ENCODE assay signal across 11 cellular contexts in the genomic region with DNA sequence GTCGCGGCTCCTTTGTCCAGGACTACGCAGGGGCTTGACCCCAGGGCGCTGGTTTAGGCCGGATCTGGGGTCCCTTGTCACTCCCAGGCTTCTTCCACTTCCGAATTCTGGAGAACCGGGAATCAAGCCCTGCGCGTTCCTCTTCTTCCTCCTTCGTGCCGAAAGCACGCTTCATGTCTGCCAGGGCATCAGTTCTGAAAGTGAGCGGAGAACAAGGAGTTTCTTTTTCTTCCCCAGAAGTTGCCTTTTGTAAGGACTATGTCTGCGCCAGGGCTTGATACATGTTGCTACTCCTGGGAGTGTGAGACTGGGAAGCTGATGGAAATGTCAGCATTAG.
DNase-seq lines count a peak whose midpoint lies in the region; ATAC-seq, FAIRE-seq and TF ChIP-seq lines count a peak whose summit lies in the region.
"Had no signal": no experiment of that assay in that cellular context is flagged by ENCODE, and none has a peak within 500 bp of the region (broad histone marks: within the 10 kb centered on the region; RNA-seq: fewer than 3 reads in every experiment).

No MANE protein-coding gene starts in this region.

- H3K4me1 Mint-ChIP-seq in activated CD8-positive, alpha-beta T cell treated with anti-CD3 and anti-CD28 coated beads, Interleukin-2, amount 10 ng/mL, durations not matched to agents 7 days and 5 days (ENCODE audit: low read depth), result peaks cover 13% of the 10 kb centered on the region

- DNase-seq in activated CD8-positive, alpha-beta T cell treated with anti-CD3 and anti-CD28 coated beads, Interleukin-2, amount 10 ng/mL, durations not matched to agents 7 days and 5 days, result no peak
- DNase-seq in right cardiac atrium (peak in 2 of 3 donors; percentile 22 to 65), spleen (no peak), NCI-H1092 (lab: John Stamatoyannopoulos, UW) (no peak), frontal cortex (ENCODE audit: low spot score in 2 of 2) (no peak), A673 (ENCODE audit: low spot score) (no peak)
- DNase-seq in activated CD4-positive, alpha-beta T cell treated with anti-CD3 and anti-CD28 coated beads for 48 hours, result no peak
- DNase-seq: stimulated activated CD8-positive, alpha-beta memory T cell treated with anti-CD3 and anti-CD28 coated beads, Interleukin-4, amount 100 ng/mL, for 48 hours had no signal

- H3K4me3 ChIP-seq in HUES48 (ENCODE audit: low read depth, low read length), result peak overlapping the region; percentile 69; the same call in 1 of the 2 replicates
- peak overlapping the region; percentile 38 for H3K4me3 ChIP-seq in right cardiac atrium (ENCODE audit: low read length)
- H3K4me3 ChIP-seq in spleen, result peak overlapping the region in 6 of 8 donors; percentile 35 to 70 (median 49)
- no peak overlapping the region for H3K4me3 ChIP-seq in A673 (ENCODE audit: low read depth, low read length, poor library complexity, severe bottlenecking)

- no peak for ATAC-seq in activated CD8-positive, alpha-beta T cell treated with anti-CD3 and anti-CD28 coated beads, Interleukin-2, amount 10 ng/mL, durations not matched to agents 7 days and 5 days
- ATAC-seq in right cardiac atrium, result peak; percentile 7 to 12

- no peak overlapping the region for H3K9ac ChIP-seq in HUES48 (ENCODE audit: low read depth, low read length)

- intact Hi-C loops in right cardiac atrium (cut with DNase I) (loop anchor here in 2 of 4 donors (5.0 to 10.0 kb wide), 2 partner anchors 820 to 822 kb away; no protein-coding TSS in a partner anchor), spleen (cut with DNase I; ENCODE audit: low total_unique reads) (no loop called here), A673 (cut with micrococcal nuclease; ENCODE audit: unreplicated experiment) (loop anchor here (5.0 kb wide), 3 partner anchors 140 to 930 kb away; no protein-coding TSS in a partner anchor)

- H3K27me3 ChIP-seq in HUES48 (ENCODE audit: control insufficient read depth, insufficient read depth, low read length) (peaks cover 19% of the 10 kb centered on the region), right cardiac atrium (ENCODE audit: control insufficient read depth, insufficient read depth) (no peaks in the 10 kb centered on the region), spleen (replicated peaks in 1 of 7) (peaks cover 0 to 12% (median 0%) of the 10 kb centered on the region in 7 donors), A673 (replicated peaks; ENCODE audit: insufficient read depth, low read depth, low read length, poor library complexity) (no peaks in the 10 kb centered on the region)

- no peaks in the 10 kb centered on the region for H3K36me3 Mint-ChIP-seq in activated CD8-positive, alpha-beta T cell treated with anti-CD3 and anti-CD28 coated beads, Interleukin-2, amount 10 ng/mL, durations not matched to agents 7 days and 5 days (ENCODE audit: low read depth)

- POLR2A ChIA-PET in activated CD8-positive, alpha-beta T cell treated with anti-CD3 and anti-CD28 coated beads, Interleukin-2, amount 10 ng/mL, durations not matched to agents 7 days and 5 days (lab: Charles Lee), result no interaction called here
- POLR2A ChIA-PET in A673 (lab: Charles Lee; ENCODE audit: low non-redundant PET), result no interaction called here

- H3K9me3 Mint-ChIP-seq in activated CD8-positive, alpha-beta T cell treated with anti-CD3 and anti-CD28 coated beads, Interleukin-2, amount 10 ng/mL, durations not matched to agents 7 days and 5 days (ENCODE audit: insufficient read depth), result no peaks in the 10 kb centered on the region

- 49% methylated on average over 14 of the region's 14 CpGs for WGBS in right cardiac atrium
- 57 to 82% (median 66%) methylated on average over 14 of the region's 14 CpGs for WGBS in spleen, 5 donors

- no peak for TF ChIP-seq POLR2A in spleen (IDR thresholded peaks at IDR 0.05)

- FAIRE-seq in frontal cortex (lab: Jason Lieb, UNC), result no peak
- FAIRE-seq: HepG2, RCC 7860 had no signal

- no peaks in the 10 kb centered on the region for H3K36me3 ChIP-seq in HUES48 (ENCODE audit: control insufficient read depth, insufficient read depth, low read length)
- no peaks in the 10 kb centered on the region for H3K36me3 ChIP-seq in spleen
- H3K36me3 ChIP-seq in A673 (ENCODE audit: insufficient read depth, low read length, poor library complexity, severe bottlenecking), result no peaks in the 10 kb centered on the region

- peak overlapping the region; percentile 40 for H3K4me3 Mint-ChIP-seq in activated CD8-positive, alpha-beta T cell treated with anti-CD3 and anti-CD28 coated beads, Interleukin-2, amount 10 ng/mL, durations not matched to agents 7 days and 5 days

- TF ChIP-seq CTCF in spleen (IDR thresholded peaks at IDR 0.05 in 8 of 11, conservative IDR thresholded peaks at IDR 0.05 in 3 of 11), result no peak
- no peak for TF ChIP-seq CTCF in A673 (conservative IDR thresholded peaks at IDR 0.05; ENCODE audit: low read depth, low read length)

- H3K4me1 ChIP-seq in HUES48 (ENCODE audit: control insufficient read depth, insufficient read depth, low read length) (peaks cover 14% of the 10 kb centered on the region; the same call in 1 of the 2 replicates), right cardiac atrium (ENCODE audit: control insufficient read depth, insufficient read depth, low read length) (no peaks in the 10 kb centered on the region), spleen (peaks cover 0 to 34% (median 19%) of the 10 kb centered on the region in 6 donors), A673 (ENCODE audit: insufficient read depth, low read length, poor library complexity, severe bottlenecking) (no peaks in the 10 kb centered on the region)

- no peaks in the 10 kb centered on the region for H3K9me3 ChIP-seq in HUES48 (ENCODE audit: control insufficient read depth, insufficient read depth, low read length)
- H3K9me3 ChIP-seq in right cardiac atrium (ENCODE audit: control insufficient read depth, low read length), result no peaks in the 10 kb centered on the region
- no peaks in the 10 kb centered on the region for H3K9me3 ChIP-seq in spleen
- no peaks in the 10 kb centered on the region for H3K9me3 ChIP-seq in A673 (ENCODE audit: low read depth, low read length, poor library complexity, severe bottlenecking)

- CTCF ChIA-PET in activated CD8-positive, alpha-beta T cell treated with anti-CD3 and anti-CD28 coated beads, Interleukin-2, amount 10 ng/mL, durations not matched to agents 7 days and 5 days (lab: Charles Lee), result no interaction called here
- CTCF ChIA-PET in A673 (lab: Charles Lee), result no interaction called here

- no TSS peak for BruUV-seq in A673 (replicated peaks; lab: Mats Ljungman, UMichigan)

- H3K27ac Mint-ChIP-seq in activated CD8-positive, alpha-beta T cell treated with anti-CD3 and anti-CD28 coated beads, Interleukin-2, amount 10 ng/mL, durations not matched to agents 7 days and 5 days, result no peak overlapping the region

- H3K27me3 Mint-ChIP-seq in activated CD8-positive, alpha-beta T cell treated with anti-CD3 and anti-CD28 coated beads, Interleukin-2, amount 10 ng/mL, durations not matched to agents 7 days and 5 days (ENCODE audit: low read depth), result peaks cover 18% of the 10 kb centered on the region

- no peak overlapping the region for H3K27ac ChIP-seq in HUES48 (ENCODE audit: low read depth, low read length)
- H3K27ac ChIP-seq in right cardiac atrium (ENCODE audit: low read length), result peak overlapping the region; percentile 39
- peak overlapping the region in 5 of 8 donors; percentile 24 to 41 (median 37) for H3K27ac ChIP-seq in spleen
- H3K27ac ChIP-seq in A673 (ENCODE audit: low read depth, low read length, poor library complexity, severe bottlenecking), result no peak overlapping the region

Comparison
In these comparisons a context has a peak if more than half of its experiments do, and no peak if none do; other contexts are left out.
1. H3K27ac ChIP-seq: peak in right cardiac atrium (single experiment) and spleen (5 of 8); none in HUES48 (single experiment) and A673 (single experiment).
2. DNase-seq: peak in right cardiac atrium (2 of 3); none in activated CD8-positive, alpha-beta T cell treated with anti-CD3 and anti-CD28 coated beads, Interleukin-2, amount 10 ng/mL, durations not matched to agents 7 days and 5 days (single experiment), spleen (single experiment), NCI-H1092 (single experiment), frontal cortex (0 of 2), A673 (single experiment) and activated CD4-positive, alpha-beta T cell treated with anti-CD3 and anti-CD28 coated beads for 48 hours (single experiment).